In genomic region chr11:120945042-120945441, GRCh38 we compare ENCODE assay signal across 15 cellular contexts.
A peak's percentile ranks its signal among the peaks of the same experiment; 100 is the strongest.
DNase-seq lines count a peak whose midpoint lies in the region; ATAC-seq and TF ChIP-seq lines count a peak whose summit lies in the region.
"Had no signal": no experiment of that assay in that cellular context is flagged by ENCODE, and none has a peak within 500 bp of the region (broad histone marks: within the 10 kb centered on the region; RNA-seq: fewer than 3 reads in every experiment).

No MANE protein-coding gene starts in this region.

- H3K27me3 ChIP-seq in BE2C, result peaks cover 4% of the 10 kb centered on the region

- DNase-seq in BE2C (no peak), OCI-LY7 (ENCODE audit: low spot score) (no peak), fibroblast of the aortic adventitia (ENCODE audit: low read depth) (no peak)
- DNase-seq in stimulated activated CD4-positive, alpha-beta T cell treated with anti-CD3 and anti-CD28 coated beads, Interleukin-2, amount 100 ng/mL, for 48 hours, result no peak
- DNase-seq in effector CD4-positive, alpha-beta T cell, result no peak
- DNase-seq in NK-92 treated with Interleukin-12 subunit alpha and Interleukin-12 subunit beta, amount 100 ng/mL, for 24 hours (lab: John Stamatoyannopoulos, UW), result no peak
- DNase-seq: C1 segment of cervical spinal cord, GDM1, islet precursor cell, NCI-H1092 treated with DMSO at 0.1 percent for 48 hours, NCI-H524 treated with DMSO at 0.1 percent for 48 hours, right cardiac atrium, SIG-M5 had no signal

- no peak for ATAC-seq in GM21515 (IDR thresholded peaks at IDR 0.05; ENCODE audit: unreplicated experiment)
- ATAC-seq: right cardiac atrium had no signal

- no peak overlapping the region for H3K4me2 ChIP-seq in OCI-LY7 (ENCODE audit: low read length)

- H3K9me3 ChIP-seq in BE2C (no peaks in the 10 kb centered on the region; the same call in 1 of the 2 replicates), OCI-LY7 (ENCODE audit: low read length) (peaks cover 8% of the 10 kb centered on the region; the same call in 1 of the 2 replicates)

- CTCF ChIA-PET in OCI-LY7 (lab: Charles Lee; ENCODE audit: unreplicated experiment), result interaction anchor here (0.6 kb wide), 1 partner anchor 36 kb away, joined by 4 read pairs; no protein-coding TSS in a partner anchor

- no peaks in the 10 kb centered on the region for H4K20me1 ChIP-seq in OCI-LY7 (ENCODE audit: insufficient read depth, low read length)

- intact Hi-C loops in OCI-LY7 (cut with micrococcal nuclease; ENCODE audit: unreplicated experiment), result no loop called here

- H3K4me1 ChIP-seq in BE2C (no peaks in the 10 kb centered on the region), OCI-LY7 (ENCODE audit: insufficient read depth, low read length, poor library complexity, severe bottlenecking) (no peaks in the 10 kb centered on the region)

- no TSS peak for BruUV-seq in OCI-LY7 (replicated peaks; lab: Mats Ljungman, UMichigan)

- no peak overlapping the region for H2AFZ ChIP-seq in OCI-LY7 (ENCODE audit: low read length)

- H3K36me3 ChIP-seq in BE2C (no peaks in the 10 kb centered on the region), OCI-LY7 (ENCODE audit: insufficient read depth, low read length) (no peaks in the 10 kb centered on the region)

- TF ChIP-seq CTCF in BE2C (IDR thresholded peaks at IDR 0.05; ENCODE audit: low read depth, low read length), result peak; percentile 52
- peak; percentile 34; the same call in 1 of the 2 replicates for TF ChIP-seq CTCF in GM12874 (IDR thresholded peaks at IDR 0.05; ENCODE audit: insufficient read depth, low read depth, low read length)
- TF ChIP-seq CTCF in OCI-LY7 (conservative IDR thresholded peaks at IDR 0.05; ENCODE audit: low read length), result peak; percentile 71
- peak; percentile 10 for TF ChIP-seq CTCF in fibroblast of the aortic adventitia (IDR thresholded peaks at IDR 0.05; ENCODE audit: insufficient read depth, low read length)

- H3K27ac ChIP-seq in OCI-LY7 (ENCODE audit: low read depth, low read length, poor library complexity, severe bottlenecking), result no peak overlapping the region

- H3K4me3 ChIP-seq in BE2C (ENCODE audit: low read depth, low read length) (no peak overlapping the region), OCI-LY7 (ENCODE audit: low read depth, low read length, poor library complexity, severe bottlenecking) (no peak overlapping the region), fibroblast of the aortic adventitia (ENCODE audit: low read depth, low read length) (no peak overlapping the region)

- H3K9me2 ChIP-seq in OCI-LY7 (ENCODE audit: insufficient read depth, low read length), result no peaks in the 10 kb centered on the region

- POLR2A ChIA-PET in OCI-LY7 (lab: Charles Lee), result interaction anchor here (0.7 kb wide), 2 partner anchors 58 to 296 kb away, joined by 3 to 4 read pairs; no protein-coding TSS in a partner anchor

- H3K79me2 ChIP-seq in OCI-LY7 (ENCODE audit: insufficient read depth, low read depth, low read length), result no peaks in the 10 kb centered on the region

Comparison
In these comparisons a context has a peak if more than half of its experiments do, and no peak if none do; other contexts are left out.
1. CTCF ChIP-seq: peak in every context shown above with its lines; median percentile 71 in OCI-LY7; 52 in BE2C; 34 in GM12874; 10 in fibroblast of the aortic adventitia.